8 cellular contexts compared by ENCODE assay signal in the genomic region with DNA sequence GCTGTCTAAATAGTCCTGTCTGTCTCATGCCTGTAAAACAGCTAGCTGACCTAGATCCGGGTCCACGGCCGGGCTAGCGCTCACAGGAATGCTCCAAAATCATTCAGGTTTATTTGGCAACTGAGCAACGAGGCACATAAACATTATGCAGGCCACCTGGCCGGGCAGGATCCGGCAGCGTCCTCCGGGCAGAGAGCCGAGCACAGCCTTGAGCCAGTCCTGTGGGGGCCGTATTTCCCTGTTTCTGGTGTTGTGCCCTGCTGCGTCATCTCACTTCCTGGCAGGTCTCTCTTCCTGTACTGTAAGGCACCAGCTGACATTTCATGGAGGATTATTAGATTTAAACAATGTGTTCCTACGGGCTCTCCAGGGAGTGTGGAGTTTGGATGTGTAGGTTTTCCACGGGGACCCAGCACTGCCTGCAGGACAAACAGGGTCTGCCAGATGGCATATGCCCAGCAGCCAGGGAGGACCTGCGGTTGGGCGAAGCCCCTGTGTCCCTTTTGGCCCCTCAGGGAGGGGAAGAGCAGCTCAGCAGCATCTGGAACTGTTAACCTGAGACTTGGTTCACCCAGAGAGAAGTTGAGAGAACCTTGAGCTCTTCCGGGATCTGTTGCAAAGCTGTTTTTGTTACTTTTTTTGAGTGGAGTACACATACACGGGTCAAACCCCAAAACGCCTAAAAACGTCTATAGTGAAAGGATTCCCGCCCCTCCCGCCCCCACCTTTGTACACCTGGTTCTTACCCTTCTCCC. TPM values are rescaled to one million over a fixed set of nuclear protein-coding genes. Genes with fewer than 3 reads are reported as not detected.
DNase-seq lines count a peak whose midpoint lies in the region; ATAC-seq and TF ChIP-seq lines count a peak whose summit lies in the region.

No MANE protein-coding gene starts in this region.

- H3K9me3 ChIP-seq in BE2C (no peaks in the 10 kb centered on the region), duodenal mucosa (ENCODE audit: control insufficient read depth in 1 of 2, low read length in 2 of 2) (peaks cover 0 to 4% of the 10 kb centered on the region in 2 donors), mucosa of rectum (ENCODE audit: control insufficient read depth in 2 of 2, low read length in 2 of 2) (no peaks in the 10 kb centered on the region)

- TF ChIP-seq CTCF in BE2C (IDR thresholded peaks at IDR 0.05; ENCODE audit: low read depth, low read length): peak; percentile 28; the same call in 1 of the 2 replicates

- H3K27ac ChIP-seq in duodenal mucosa (ENCODE audit: low read depth, low read length): no peak overlapping the region
- H3K27ac ChIP-seq in mucosa of rectum (ENCODE audit: low read depth in 2 of 2, low read length in 2 of 2): peak overlapping the region; percentile 84 to 85

- H3K27me3 ChIP-seq in BE2C (no peaks in the 10 kb centered on the region), duodenal mucosa (ENCODE audit: control insufficient read depth in 1 of 2, insufficient read depth in 2 of 2, low read length in 2 of 2) (no peaks in the 10 kb centered on the region), mucosa of rectum (ENCODE audit: control insufficient read depth in 2 of 2, insufficient read depth in 2 of 2, low read length in 2 of 2) (no peaks in the 10 kb centered on the region)

- peaks cover 7% of the 10 kb centered on the region for H3K4me1 ChIP-seq in BE2C
- H3K4me1 ChIP-seq in duodenal mucosa (ENCODE audit: control insufficient read depth in 1 of 2, insufficient read depth in 2 of 2, low read length in 2 of 2): peaks cover 20 to 28% of the 10 kb centered on the region in 2 donors
- H3K4me1 ChIP-seq in mucosa of rectum (ENCODE audit: control insufficient read depth in 2 of 2, insufficient read depth in 2 of 2, low read length in 2 of 2): peaks cover 28 to 35% of the 10 kb centered on the region in 2 donors

- no peaks in the 10 kb centered on the region for H3K36me3 ChIP-seq in BE2C
- no peaks in the 10 kb centered on the region for H3K36me3 ChIP-seq in duodenal mucosa (ENCODE audit: control insufficient read depth in 1 of 2, insufficient read depth in 2 of 2, low read length in 2 of 2)
- no peaks in the 10 kb centered on the region for H3K36me3 ChIP-seq in mucosa of rectum (ENCODE audit: control insufficient read depth in 2 of 2, insufficient read depth in 2 of 2, low read length in 2 of 2)

- DNase-seq in BE2C: peak; percentile 78
- peak; percentile 46 for DNase-seq in NCI-H69 (lab: John Stamatoyannopoulos, UW)
- no peak for DNase-seq in stimulated activated CD4-positive, alpha-beta T cell treated with anti-CD3 and anti-CD28 coated beads, Interleukin-12 subunit alpha, Interleukin-12 subunit beta, amount 100 ng/mL, for 4 hours
- no peak for DNase-seq in middle frontal gyrus (ENCODE audit: extremely low spot score, low spot score)

- H3K9ac ChIP-seq in duodenal mucosa (ENCODE audit: low read depth in 1 of 2, low read length in 2 of 2): peak overlapping the region; percentile 15 to 36
- H3K9ac ChIP-seq in mucosa of rectum (ENCODE audit: low read depth in 1 of 2, low read length in 2 of 2): peak overlapping the region; percentile 57 to 63

- H3K4me3 ChIP-seq in BE2C (ENCODE audit: low read depth, low read length) (peak overlapping the region; percentile 34), duodenal mucosa (ENCODE audit: low read depth in 1 of 2, low read length in 2 of 2) (peak overlapping the region; percentile 55 to 58), mucosa of rectum (ENCODE audit: low read length in 2 of 2) (peak overlapping the region; percentile 60 to 67)

- no peak for ATAC-seq in GM18873 (IDR thresholded peaks at IDR 0.05; ENCODE audit: low FRiP score, unreplicated experiment)
- no peak for ATAC-seq in HG03097 (IDR thresholded peaks at IDR 0.05; ENCODE audit: low FRiP score, unreplicated experiment)

RNA-seq across cellular contexts. Expression of gene LRRK1, which starts 16.5 kb away (rescaled TPM):
- 0.09 TPM for polyA plus RNA-seq in BE2C (2012; ENCODE audit: insufficient read depth, insufficient read length, low read depth)

RNA-seq across cellular contexts. Expression of gene ALDH1A3, which starts 23.0 kb away (rescaled TPM):
- not detected for polyA plus RNA-seq in BE2C (2012; ENCODE audit: insufficient read depth, insufficient read length, low read depth)

Comparison
In these comparisons a context has a peak if more than half of its experiments do, and no peak if none do; other contexts are left out.
1. DNase-seq: peak in BE2C (single experiment) and NCI-H69 (single experiment); none in stimulated activated CD4-positive, alpha-beta T cell treated with anti-CD3 and anti-CD28 coated beads, Interleukin-12 subunit alpha, Interleukin-12 subunit beta, amount 100 ng/mL, for 4 hours (single experiment) and middle frontal gyrus (single experiment).
2. Peak in every context shown above with its lines, with median percentiles within 50 percentile points of each other: H3K4me3 ChIP-seq.